Comparison of ENCODE assay signal across 20 cellular contexts in the genomic region with DNA sequence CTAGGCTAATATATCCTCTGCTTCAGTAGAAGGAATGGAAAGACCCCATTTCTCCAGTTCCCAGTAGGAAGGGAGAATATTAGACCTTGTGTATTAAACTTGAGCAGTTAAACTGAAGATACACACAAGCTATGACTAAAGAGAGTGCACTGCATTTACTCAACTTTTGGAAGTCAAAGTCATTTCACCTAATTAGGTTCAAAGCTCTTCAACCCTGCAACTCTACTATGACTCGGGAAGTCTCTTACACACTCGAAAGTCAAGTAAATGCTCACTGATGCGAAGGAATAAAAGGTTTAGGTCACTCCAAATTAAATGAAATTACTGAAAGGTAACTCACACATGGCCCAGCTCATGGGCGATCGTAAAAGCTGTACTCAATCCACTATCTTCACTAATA. TPM values are rescaled to one million over a fixed set of nuclear protein-coding genes. Genes with fewer than 3 reads are reported as not detected.
"Had no signal": no experiment of that assay in that cellular context is flagged by ENCODE, and none has a peak within 500 bp of the region (broad histone marks: within the 10 kb centered on the region; RNA-seq: fewer than 3 reads in every experiment).

No MANE protein-coding gene starts in this region.

- DNase-seq: KBM-7, MV-4-11, NCI-H1048, NCI-H1105, NCI-H1417, NCI-H1436 treated with DMSO at 0.1 percent for 48 hours, NCI-H1694 treated with DMSO at 0.1 percent for 48 hours, NCI-H2029, NCI-H2081 treated with DMSO at 0.1 percent for 48 hours, NCI-H2171, NCI-H226, NCI-H446, NCI-H510A, NCI-H524 treated with DMSO at 0.1 percent for 48 hours, NCI-H69, NCI-H774, SHP77, SK-N-SH, SW 1271 had no signal

RNA-seq across cellular contexts. Expression of a gene that starts 33.8 kb away (rescaled TPM):
- total RNA-seq: SK-MEL-5 had no signal
